ENCODE assay signal across 24 cellular contexts in the genomic region with DNA sequence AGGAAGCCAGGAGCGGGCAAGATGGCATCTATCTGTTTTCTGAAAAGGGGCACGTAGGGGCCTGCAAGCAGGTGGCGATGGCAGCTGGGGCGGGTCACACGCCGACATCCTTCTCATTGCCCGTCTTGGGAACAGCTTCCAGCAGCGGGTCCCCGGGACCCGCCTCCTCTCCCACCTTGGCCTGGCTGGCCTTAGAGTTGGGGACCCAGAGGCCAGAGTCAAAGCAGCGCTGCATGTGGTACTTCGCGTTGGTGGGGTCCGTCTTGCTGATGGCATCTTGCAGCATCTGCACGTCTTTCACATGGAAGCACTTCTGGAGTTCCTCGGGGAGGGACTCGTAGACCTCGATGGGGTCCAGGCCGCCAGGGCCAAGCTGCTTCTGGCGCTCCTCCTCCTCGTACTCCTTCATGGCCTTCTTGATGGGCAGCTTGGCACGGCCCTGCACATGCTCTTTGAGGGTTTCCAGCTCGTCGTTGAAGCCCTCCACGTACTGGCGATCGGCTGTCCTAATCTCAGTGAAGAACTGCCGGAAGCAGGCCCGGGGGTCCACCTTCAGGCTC.
"Had no signal": no experiment of that assay in that cellular context is flagged by ENCODE, and none has a peak within 500 bp of the region (broad histone marks: within the 10 kb centered on the region; RNA-seq: fewer than 3 reads in every experiment).

No MANE protein-coding gene starts in this region.

- H3K36me3 ChIP-seq: left lung, left ventricle myocardium inferior, lower lobe of right lung had no signal

- H3K4me1 ChIP-seq: left lung, lower lobe of right lung had no signal

- DNase-seq: hippocampal formation, hypothalamus, immature natural killer cell, islet precursor cell, kidney glomerular epithelial cell, left cardiac atrium, left colon, left lung, left ventricle myocardium inferior, left ventricle myocardium superior, lower lobe of right lung, mammary epithelial cell, mesenchymal stem cell, mesendoderm, midbrain, mucosa of descending colon, naive B cell had no signal

- H3K27ac Mint-ChIP-seq: immature natural killer cell, memory B cell, mesothelial cell of epicardium had no signal

- H3K4me3 ChIP-seq: hepatocyte, left lung, left ventricle myocardium inferior, lower lobe of right lung, lung, mucosa of descending colon had no signal

- H3K4me1 Mint-ChIP-seq: immature natural killer cell, memory B cell, naive B cell had no signal

- H3K9me3 ChIP-seq: left lung, left ventricle myocardium inferior, lower lobe of right lung, mucosa of descending colon had no signal

- H3K9me3 Mint-ChIP-seq: naive B cell had no signal

- H3K79me2 ChIP-seq: hepatocyte had no signal

- H3K36me3 Mint-ChIP-seq: immature natural killer cell had no signal

- H3K4me3 Mint-ChIP-seq: immature natural killer cell, memory B cell, mesothelial cell of epicardium, naive B cell had no signal

- H3K27ac ChIP-seq: hepatocyte, left lung, left ventricle myocardium inferior, lower lobe of right lung had no signal

- FAIRE-seq: islet of Langerhans, keratinocyte had no signal

- H3K4me2 ChIP-seq: hepatocyte had no signal

- ATAC-seq: left cardiac atrium, left colon, left lobe of liver, left lung, left ventricle myocardium superior, lower lobe of right lung, mucosa of descending colon had no signal

- H2AFZ ChIP-seq: hepatocyte had no signal

- H3K27me3 ChIP-seq: hepatocyte, left lung had no signal
